ENCODE assay signal across 9 cellular contexts in genomic region chr22:22958621-22959020, GRCh38.
"Had no signal": no experiment of that assay in that cellular context is flagged by ENCODE, and none has a peak within 500 bp of the region (broad histone marks: within the 10 kb centered on the region; RNA-seq: fewer than 3 reads in every experiment).

No MANE protein-coding gene starts in this region.

- H3K4me3 ChIP-seq: MG63, PC-9, SJCRH30, SK-N-MC had no signal

- H3K36me3 ChIP-seq: MG63, SJCRH30 had no signal

- H3K4me2 ChIP-seq: PC-9 had no signal

- H3K9me3 ChIP-seq: MG63 had no signal

- DNase-seq: NCI-H1048, NCI-H2081 treated with DMSO at 0.1 percent for 48 hours, NCI-H226, SIG-M5 had no signal

- H3K27me3 ChIP-seq: SJCRH30 had no signal

- H2AFZ ChIP-seq: PC-9 had no signal

- H3K27ac ChIP-seq: PC-9, RWPE1, SJCRH30, SK-N-MC had no signal
